In genomic region chr15:93121994-93122910, GRCh38 we compare ENCODE assay signal across 28 cellular contexts. TPM values are rescaled to one million over a fixed set of nuclear protein-coding genes. Genes with fewer than 3 reads are reported as not detected.
DNase-seq lines count a peak whose midpoint lies in the region; ATAC-seq, FAIRE-seq and TF ChIP-seq lines count a peak whose summit lies in the region.
"Had no signal": no experiment of that assay in that cellular context is flagged by ENCODE, and none has a peak within 500 bp of the region (broad histone marks: within the 10 kb centered on the region; RNA-seq: fewer than 3 reads in every experiment).

No MANE protein-coding gene starts in this region.

- peak; percentile 69 for ATAC-seq in left ventricle myocardium superior
- ATAC-seq in natural killer cell, result no peak
- ATAC-seq: activated naive CD8-positive, alpha-beta T cell treated with anti-CD3 and anti-CD28 coated beads, Interleukin-2, amount 50 U/mL, for 24 hours; CD8-positive, alpha-beta T cell; lower lobe of right lung; stimulated activated memory B cell treated with anti-CD40 and anti-IgM and Interleukin-4, amounts not matched to agents 10 μg/mL and 1 μg/mL and 100 μg/mL, for 72 hours had no signal

- H2AFZ ChIP-seq in MM.1S (ENCODE audit: low read length), result no peak overlapping the region
- H2AFZ ChIP-seq: hepatocyte had no signal

- H3K9ac ChIP-seq in MM.1S (ENCODE audit: low read length), result no peak overlapping the region
- H3K9ac ChIP-seq in kidney (ENCODE audit: low read length in 2 of 2), result no peak overlapping the region
- H3K9ac ChIP-seq: KMS-11 had no signal

- H3K4me1 ChIP-seq in MM.1S (ENCODE audit: low read length) (no peaks in the 10 kb centered on the region; the same call in 1 of the 2 replicates), thyroid gland (peaks cover 0 to 12% of the 10 kb centered on the region in 2 donors), stomach (no peaks in the 10 kb centered on the region), kidney (ENCODE audit: control insufficient read depth in 1 of 2, insufficient read depth in 1 of 2, low read depth in 1 of 2, low read length in 2 of 2) (no peaks in the 10 kb centered on the region)
- H3K4me1 ChIP-seq: lower lobe of right lung, prostate gland had no signal

- TF ChIP-seq EP300 in stomach (IDR thresholded peaks at IDR 0.05), result no peak

- TF ChIP-seq POLR2A in thyroid gland (IDR thresholded peaks at IDR 0.05), result no peak
- no peak for TF ChIP-seq POLR2A in stomach (IDR thresholded peaks at IDR 0.05)

- H3K9me2 ChIP-seq in MM.1S (replicated peaks; ENCODE audit: insufficient read depth, low read length), result no peaks in the 10 kb centered on the region

- H3K27ac ChIP-seq in MM.1S (ENCODE audit: low read length) (no peak overlapping the region), thyroid gland (peak overlapping the region in 1 of 3 donors; percentile 39), stomach (peak overlapping the region in 1 of 5 donors; percentile 22), kidney (ENCODE audit: low read depth in 2 of 2, low read length in 2 of 2) (no peak overlapping the region)
- H3K27ac ChIP-seq: hepatocyte, KMS-11, lower lobe of right lung, prostate gland had no signal

- H3K36me3 Mint-ChIP-seq in natural killer cell, result no peaks in the 10 kb centered on the region
- H3K36me3 Mint-ChIP-seq: activated CD4-positive, alpha-beta memory T cell treated with anti-CD3 and anti-CD28 coated beads for 36 hours; CD8-positive, alpha-beta T cell; stimulated activated memory B cell treated with anti-CD40 and anti-IgM and Interleukin-4, amounts not matched to agents 10 μg/mL and 1 μg/mL and 100 μg/mL, for 72 hours had no signal

- TF ChIP-seq CTCF in MM.1S (IDR thresholded peaks at IDR 0.05; ENCODE audit: low read length) (no peak), thyroid gland (IDR thresholded peaks at IDR 0.05) (peak in 3 of 6 experiments; percentile 17 to 34 (median 28)), natural killer cell (IDR thresholded peaks at IDR 0.05) (no peak), stomach (IDR thresholded peaks at IDR 0.05) (no peak), kidney (IDR thresholded peaks at IDR 0.05; ENCODE audit: borderline replicate concordance, extremely low read depth, insufficient read depth) (no peak)

- WGBS in thyroid gland, 2 donors, result 63 to 64% methylated on average over 20 of the region's 20 CpGs
- WGBS in stomach, 5 donors, result 76 to 83% (median 79%) methylated on average over 20 of the region's 20 CpGs

- FAIRE-seq in kidney (lab: Jason Lieb, UNC), result no peak
- FAIRE-seq: GM12891, GM19239, small intestine had no signal

- H3K4me2 ChIP-seq in MM.1S (ENCODE audit: low read depth, low read length), result no peak overlapping the region
- H3K4me2 ChIP-seq: hepatocyte, KMS-11 had no signal

- no peaks in the 10 kb centered on the region for H3K9me3 Mint-ChIP-seq in natural killer cell
- H3K9me3 Mint-ChIP-seq: activated B cell treated with CpG ODN at 0.5 μM for 24 hours; activated CD4-positive, alpha-beta memory T cell treated with anti-CD3 and anti-CD28 coated beads for 36 hours; activated naive CD8-positive, alpha-beta T cell treated with anti-CD3 and anti-CD28 coated beads, Interleukin-2, amount 50 U/mL, for 24 hours; CD8-positive, alpha-beta T cell; dendritic cell treated with granulocyte-macrophage colony-stimulating factor and Interleukin-4, amounts not matched to agents 40 ng/mL and 50 ng/mL, for 4 days; stimulated activated memory B cell treated with anti-CD40 and anti-IgM and Interleukin-4, amounts not matched to agents 10 μg/mL and 1 μg/mL and 100 μg/mL, for 72 hours had no signal

- H3K27me3 ChIP-seq in MM.1S (replicated peaks; ENCODE audit: insufficient read depth, low read length), result no peaks in the 10 kb centered on the region
- no peaks in the 10 kb centered on the region for H3K27me3 ChIP-seq in thyroid gland
- no peaks in the 10 kb centered on the region for H3K27me3 ChIP-seq in stomach
- H3K27me3 ChIP-seq: hepatocyte, tibial nerve had no signal

- H3K79me2 ChIP-seq in MM.1S (ENCODE audit: low read length), result no peaks in the 10 kb centered on the region
- H3K79me2 ChIP-seq: hepatocyte had no signal

- H3K36me3 ChIP-seq in MM.1S (replicated peaks; ENCODE audit: insufficient read depth, low read length) (no peaks in the 10 kb centered on the region), thyroid gland (no peaks in the 10 kb centered on the region), stomach (no peaks in the 10 kb centered on the region), kidney (ENCODE audit: control insufficient read depth in 1 of 2, insufficient read depth in 2 of 2, low read length in 2 of 2) (no peaks in the 10 kb centered on the region)
- H3K36me3 ChIP-seq: lower lobe of right lung, prostate gland, tibial nerve had no signal

- no peaks in the 10 kb centered on the region for H3K4me1 Mint-ChIP-seq in natural killer cell
- H3K4me1 Mint-ChIP-seq: activated B cell treated with CpG ODN at 0.5 μM for 24 hours; activated naive CD8-positive, alpha-beta T cell treated with anti-CD3 and anti-CD28 coated beads, Interleukin-2, amount 50 U/mL, for 24 hours; stimulated activated memory B cell treated with anti-CD40 and anti-IgM and Interleukin-4, amounts not matched to agents 10 μg/mL and 1 μg/mL and 100 μg/mL, for 72 hours had no signal

- H3K27me3 Mint-ChIP-seq in natural killer cell (ENCODE audit: low read depth in 2 of 2), result peaks cover 17 to 45% of the 10 kb centered on the region in 2 donors

- DNase-seq in MM.1S, result peak; percentile 39
- DNase-seq in astrocyte of the hippocampus (ENCODE audit: low read depth, low spot score), result peak; percentile 68
- no peak for DNase-seq in left ventricle myocardium superior
- peak; percentile 74 to 80 for DNase-seq in thyroid gland
- DNase-seq in natural killer cell, result no peak
- DNase-seq in stomach, result no peak
- no peak for DNase-seq in NCI-H128 (lab: John Stamatoyannopoulos, UW; ENCODE audit: unreplicated experiment)
- no peak for DNase-seq in kidney
- DNase-seq: activated B cell treated with CpG ODN at 0.5 μM for 24 hours; activated CD4-positive, alpha-beta memory T cell treated with anti-CD3 and anti-CD28 coated beads for 36 hours; activated gamma-delta T cell; activated naive CD8-positive, alpha-beta T cell treated with anti-CD3 and anti-CD28 coated beads, Interleukin-2, amount 50 U/mL, for 24 hours; AML-193; CD8-positive, alpha-beta T cell; lower lobe of right lung; NCI-H2029; NCI-H446 treated with DMSO at 0.1 percent for 48 hours; small intestine; T-helper 9 cell had no signal

- H4K20me1 ChIP-seq in MM.1S (ENCODE audit: insufficient read depth, low read length), result no peaks in the 10 kb centered on the region

- H3K4me3 ChIP-seq in MM.1S (ENCODE audit: low read length) (no peak overlapping the region), thyroid gland (replicated peaks in 1 of 3) (no peak overlapping the region), stomach (no peak overlapping the region), kidney (ENCODE audit: low read length in 2 of 2) (no peak overlapping the region)
- H3K4me3 ChIP-seq: hepatocyte, lower lobe of right lung, prostate gland, tibial nerve had no signal

- intact Hi-C loops in left ventricle myocardium superior (cut with micrococcal nuclease) (no loop called here), thyroid gland (cut with DNase I) (no loop called here), natural killer cell (cut with micrococcal nuclease) (no loop called here), stomach (cut with DNase I; ENCODE audit: low total_unique reads) (no loop called here), kidney (cut with DNase I) (no loop called here)

- H3K4me3 Mint-ChIP-seq in natural killer cell, result no peak overlapping the region
- H3K4me3 Mint-ChIP-seq: activated B cell treated with CpG ODN at 0.5 μM for 24 hours; activated CD4-positive, alpha-beta memory T cell treated with anti-CD3 and anti-CD28 coated beads for 36 hours; activated naive CD8-positive, alpha-beta T cell treated with anti-CD3 and anti-CD28 coated beads, Interleukin-2, amount 50 U/mL, for 24 hours; CD8-positive, alpha-beta T cell; dendritic cell treated with granulocyte-macrophage colony-stimulating factor and Interleukin-4, amounts not matched to agents 40 ng/mL and 50 ng/mL, for 4 days; neural crest cell; stimulated activated memory B cell treated with anti-CD40 and anti-IgM and Interleukin-4, amounts not matched to agents 10 μg/mL and 1 μg/mL and 100 μg/mL, for 72 hours had no signal

- no peak overlapping the region for H3K27ac Mint-ChIP-seq in natural killer cell
- H3K27ac Mint-ChIP-seq: activated B cell treated with CpG ODN at 0.5 μM for 24 hours; activated CD4-positive, alpha-beta memory T cell treated with anti-CD3 and anti-CD28 coated beads for 36 hours; activated naive CD8-positive, alpha-beta T cell treated with anti-CD3 and anti-CD28 coated beads, Interleukin-2, amount 50 U/mL, for 24 hours; CD8-positive, alpha-beta T cell; dendritic cell treated with granulocyte-macrophage colony-stimulating factor and Interleukin-4, amounts not matched to agents 40 ng/mL and 50 ng/mL, for 4 days; stimulated activated memory B cell treated with anti-CD40 and anti-IgM and Interleukin-4, amounts not matched to agents 10 μg/mL and 1 μg/mL and 100 μg/mL, for 72 hours had no signal

- H3F3A ChIP-seq in MM.1S (ENCODE audit: insufficient read depth, low read length), result no peaks in the 10 kb centered on the region

- H3K9me3 ChIP-seq in MM.1S (replicated peaks; ENCODE audit: insufficient read depth, low read length) (no peaks in the 10 kb centered on the region), thyroid gland (no peaks in the 10 kb centered on the region), stomach (no peaks in the 10 kb centered on the region), kidney (ENCODE audit: control insufficient read depth in 1 of 2, low read length in 2 of 2) (no peaks in the 10 kb centered on the region)
- H3K9me3 ChIP-seq: lower lobe of right lung, prostate gland, tibial nerve had no signal

RNA-seq across cellular contexts. Expression of gene RGMA, which starts 33.2 kb away (rescaled TPM):
- 27.0 TPM for total RNA-seq in left ventricle myocardium superior
- 10 to 100 TPM in 1 of 4 donors, 1 to 10 TPM in 3; 2.4 to 10.3 (median 6.0) TPM for total RNA-seq in thyroid gland
- not detected for total RNA-seq in natural killer cell
- total RNA-seq in stomach, result 10 to 100 TPM in 4 of 5 donors, 1 to 10 TPM in 1; 1.7 to 64.2 (median 30.1) TPM
- 10 to 100 TPM in 1 of 3 donors, 1 to 10 TPM in 2; 4.6 to 19.8 (median 8.0) TPM for polyA plus RNA-seq in stomach
- total RNA-seq in kidney, result 4.7 TPM
- polyA plus RNA-seq in kidney (ENCODE audit: insufficient read depth, low read depth, low replicate concordance), result 4.4 TPM
- total RNA-seq: activated B cell treated with CpG ODN at 0.5 μM for 24 hours had no signal

Comparison
In these comparisons a context has a peak if more than half of its experiments do, and no peak if none do; other contexts are left out.
1. DNase-seq: peak in MM.1S (single experiment), astrocyte of the hippocampus (single experiment) and thyroid gland (2 of 2); none in left ventricle myocardium superior (single experiment), natural killer cell (single experiment), stomach (single experiment), NCI-H128 (single experiment) and kidney (single experiment).